In genomic region chrX:68693481-68694410, GRCh38 we compare ENCODE assay signal across 1 cellular context.
TF ChIP-seq lines count a peak whose summit lies in the region.

No MANE protein-coding gene starts in this region.

TF ChIP-seq in SK-N-SH treated with all-trans-retinoic acid at 6 μM for 48 hours, 23 proteins besides CTCF, POLR2A, EP300 and RAD21:
- TF ChIP-seq PATZ1 (CRISPR knock-in tag; IDR thresholded peaks at IDR 0.05; ENCODE audit: borderline replicate concordance) (no peak), RARB (CRISPR knock-in tag; IDR thresholded peaks at IDR 0.05) (no peak), TCF4 (CRISPR knock-in tag; IDR thresholded peaks at IDR 0.05; ENCODE audit: borderline replicate concordance) (no peak), POU6F1 (CRISPR knock-in tag; IDR thresholded peaks at IDR 0.05; ENCODE audit: borderline replicate concordance, low read depth) (no peak), OSR1 (CRISPR knock-in tag; IDR thresholded peaks at IDR 0.05) (no peak), ESRRG (CRISPR knock-in tag; IDR thresholded peaks at IDR 0.05) (no peak), CSDC2 (CRISPR knock-in tag; IDR thresholded peaks at IDR 0.05) (no peak), ZNF8 (CRISPR knock-in tag; IDR thresholded peaks at IDR 0.05) (no peak), TOX (CRISPR knock-in tag; IDR thresholded peaks at IDR 0.05; ENCODE audit: borderline replicate concordance) (no peak), CSRNP3 (CRISPR knock-in tag; IDR thresholded peaks at IDR 0.05) (no peak), BACH2 (CRISPR knock-in tag; IDR thresholded peaks at IDR 0.05; ENCODE audit: borderline replicate concordance) (no peak), ZFP3 (CRISPR knock-in tag; IDR thresholded peaks at IDR 0.05) (no peak), TSHZ2 (CRISPR knock-in tag; IDR thresholded peaks at IDR 0.05) (no peak), GLIS3 (CRISPR knock-in tag; IDR thresholded peaks at IDR 0.05) (no peak), ZNF565 (CRISPR knock-in tag; conservative IDR thresholded peaks at IDR 0.05; ENCODE audit: low read depth) (no peak), SNAI2 (CRISPR knock-in tag; IDR thresholded peaks at IDR 0.05) (no peak)
